ENCODE assay signal across 9 cellular contexts in genomic region chr2:96049049-96049916, GRCh38. TPM values are rescaled to one million over a fixed set of nuclear protein-coding genes. Genes with fewer than 3 reads are reported as not detected.
DNase-seq lines count a peak whose midpoint lies in the region; ATAC-seq, FAIRE-seq and TF ChIP-seq lines count a peak whose summit lies in the region.
"Not testable (repeated sequence)": the region's sequence is repeated elsewhere in the genome, so short reads cannot be mapped to it uniquely, and the experiment has no call there.
"Had no signal": no experiment of that assay in that cellular context is flagged by ENCODE, and none has a peak within 500 bp of the region (broad histone marks: within the 10 kb centered on the region; RNA-seq: fewer than 3 reads in every experiment).

No MANE protein-coding gene starts in this region.

- not testable (repeated sequence) for H3K4me2 ChIP-seq in PC-3 (ENCODE audit: low read length); H1 (ENCODE audit: insufficient read depth in 1 of 2, low read depth in 2 of 2, low read length in 2 of 2)

- POLR2A ChIA-PET in PC-3 (lab: Charles Lee; ENCODE audit: unreplicated experiment); H1 (lab: Charles Lee; ENCODE audit: partially characterized antibody): not testable (repeated sequence)

- not testable (repeated sequence) for H3K9me2 ChIP-seq in PC-3 (replicated peaks; ENCODE audit: low read length)

- WGBS in H1 (ENCODE audit: extremely low coverage in 1 of 2, insufficient coverage in 1 of 2, insufficient read length in 1 of 2, insufficient replicate concordance in 2 of 2, low coverage in 1 of 2, low lambda C conversion rate in 2 of 2, missing lambda C conversion rate in 1 of 2), 2 experiments, result 58% methylated on average over 8 of the region's 18 CpGs; no CpG with 5 or more reads in 1 of the 2 experiments
- WGBS in upper lobe of left lung, 2 donors, result 51% methylated on average over 3 of the region's 18 CpGs; no CpG with 5 or more reads in 1 of the 2 donors

- BruUV-seq in PC-3 (replicated peaks; lab: Mats Ljungman, UMichigan), result not testable (repeated sequence)

- H3K27ac Mint-ChIP-seq in activated T-helper 17 cell treated with anti-CD3 and anti-CD28 coated beads, Interleukin-2, amount 50 U/mL, for 72 hours, result not testable (repeated sequence)

- H3F3A ChIP-seq in PC-3 (ENCODE audit: low read length, unreplicated experiment), result not testable (repeated sequence)

- not testable (repeated sequence) for H2BK5ac ChIP-seq in H1 (ENCODE audit: low read depth, low read length)

- CTCF ChIA-PET in PC-3 (lab: Charles Lee); H1 (lab: Charles Lee; ENCODE audit: partially characterized antibody): not testable (repeated sequence)

- H3K27me3 Mint-ChIP-seq in activated T-helper 17 cell treated with anti-CD3 and anti-CD28 coated beads, Interleukin-2, amount 50 U/mL, for 72 hours, result not testable (repeated sequence)

- not testable (repeated sequence) for H4K20me1 ChIP-seq in PC-3 (ENCODE audit: low read length); H1 (replicated peaks in 1 of 2; ENCODE audit: control insufficient read depth in 1 of 2, insufficient read depth in 2 of 2, low read length in 2 of 2)

- H2BK120ac ChIP-seq in H1 (replicated peaks; ENCODE audit: low read depth, low read length), result not testable (repeated sequence)

- H3K56ac ChIP-seq in H1 (replicated peaks; ENCODE audit: insufficient read length, low read depth, low read length), result not testable (repeated sequence)

- not testable (repeated sequence) for H3K9me3 ChIP-seq in PC-3 (ENCODE audit: low read length); H1 (ENCODE audit: insufficient read depth in 2 of 2, low read depth in 1 of 2, low read length in 1 of 2); lower lobe of right lung; gastrocnemius medialis; upper lobe of left lung

- not testable (repeated sequence) for H3K4me3 ChIP-seq in PC-3 (ENCODE audit: low read length); H1 (ENCODE audit: extremely low read depth in 1 of 4, insufficient read depth in 2 of 4, low read depth in 3 of 4, low read length in 4 of 4); lower lobe of right lung; gastrocnemius medialis; upper lobe of left lung

- not testable (repeated sequence) for H3K36me3 ChIP-seq in PC-3 (ENCODE audit: low read depth, low read length); H1 (ENCODE audit: control insufficient read depth in 2 of 4, insufficient read depth in 4 of 4, low read length in 3 of 4); lower lobe of right lung; gastrocnemius medialis; upper lobe of left lung

- H3K79me1 ChIP-seq in H1 (ENCODE audit: low read depth, low read length), result not testable (repeated sequence)

- not testable (repeated sequence) for H3K9me3 Mint-ChIP-seq in activated T-helper 17 cell treated with anti-CD3 and anti-CD28 coated beads, Interleukin-2, amount 50 U/mL, for 72 hours

- not testable (repeated sequence) for H3K9ac ChIP-seq in PC-3 (ENCODE audit: low read length); H1 (replicated peaks in 1 of 4; ENCODE audit: extremely low read depth in 1 of 4, low read depth in 3 of 4, low read length in 3 of 4)

- not testable (repeated sequence) for H2AK5ac ChIP-seq in H1 (ENCODE audit: low read depth, low read length)

- not testable (repeated sequence) for H4K8ac ChIP-seq in H1 (ENCODE audit: extremely low read depth, insufficient read depth, low read length)

- intact Hi-C loops in PC-3 (cut with micrococcal nuclease); left cardiac atrium (cut with DNase I); lower lobe of right lung (cut with DNase I); gastrocnemius medialis (cut with DNase I; ENCODE audit: low total_unique reads): not testable (repeated sequence)

- not testable (repeated sequence) for H3K36me3 Mint-ChIP-seq in activated T-helper 17 cell treated with anti-CD3 and anti-CD28 coated beads, Interleukin-2, amount 50 U/mL, for 72 hours (ENCODE audit: low read depth)

- ATAC-seq in GM18511 (IDR thresholded peaks at IDR 0.05; ENCODE audit: unreplicated experiment) (peak; percentile 66), PC-3 (peak; percentile 64), left cardiac atrium (peak; percentile 53 to 59), lower lobe of right lung (peak; percentile 7 to 9), gastrocnemius medialis (peak; percentile 55 to 63), upper lobe of left lung (ENCODE audit: low FRiP score in 2 of 2) (peak; percentile 21 to 50)
- ATAC-seq in activated T-helper 17 cell treated with anti-CD3 and anti-CD28 coated beads, Interleukin-2, amount 50 U/mL, for 72 hours (replicated peaks), result peak; percentile 7

- not testable (repeated sequence) for H3K18ac ChIP-seq in H1 (ENCODE audit: extremely low read depth, low read length)

- not testable (repeated sequence) for H3K23ac ChIP-seq in H1 (ENCODE audit: insufficient read length)

- H3K4me3 Mint-ChIP-seq in activated T-helper 17 cell treated with anti-CD3 and anti-CD28 coated beads, Interleukin-2, amount 50 U/mL, for 72 hours, result not testable (repeated sequence)

- not testable (repeated sequence) for TF ChIP-seq RAD21 in H1 (IDR thresholded peaks at IDR 0.05 in 1 of 2, conservative IDR thresholded peaks at IDR 0.05 in 1 of 2; ENCODE audit: low read depth in 2 of 2, low read length in 2 of 2)

- not testable (repeated sequence) for H3K4ac ChIP-seq in H1 (replicated peaks; ENCODE audit: insufficient read length, low read depth, low read length)

- not testable (repeated sequence) for H3K27me3 ChIP-seq in PC-3 (ENCODE audit: low read length); H1 (replicated peaks in 1 of 4; ENCODE audit: control insufficient read depth in 3 of 4, extremely low read depth in 1 of 4, insufficient read depth in 3 of 4, low read length in 3 of 4); lower lobe of right lung (ENCODE audit: low read depth); gastrocnemius medialis; upper lobe of left lung

- H2BK12ac ChIP-seq in H1 (ENCODE audit: low read depth, low read length), result not testable (repeated sequence)

- FAIRE-seq in H1 (lab: Jason Lieb, UNC), result not testable (repeated sequence)

- H2BK20ac ChIP-seq in H1 (ENCODE audit: low read length), result not testable (repeated sequence)

- H4K91ac ChIP-seq in H1 (replicated peaks; ENCODE audit: insufficient read length, low read length), result not testable (repeated sequence)

- H2BK15ac ChIP-seq in H1 (ENCODE audit: low read length), result not testable (repeated sequence)

- not testable (repeated sequence) for TF ChIP-seq CTCF in PC-3 (conservative IDR thresholded peaks at IDR 0.05; ENCODE audit: low read depth, low read length); H1 (IDR thresholded peaks at IDR 0.05; ENCODE audit: control extremely low read depth in 1 of 3, insufficient read depth in 1 of 3, low read depth in 1 of 3, low read length in 3 of 3); lower lobe of right lung (IDR thresholded peaks at IDR 0.05); gastrocnemius medialis (IDR thresholded peaks at IDR 0.05 in 4 of 5, conservative IDR thresholded peaks at IDR 0.05 in 1 of 5); upper lobe of left lung (IDR thresholded peaks at IDR 0.05)

- TF ChIP-seq EP300 in H1 (IDR thresholded peaks at IDR 0.05; ENCODE audit: borderline replicate concordance in 1 of 2, low read depth in 2 of 2, low read length in 2 of 2); upper lobe of left lung (IDR thresholded peaks at IDR 0.05): not testable (repeated sequence)

- H3K27ac ChIP-seq in PC-3 (ENCODE audit: low read length); H1 (ENCODE audit: low read depth, low read length); lower lobe of right lung; gastrocnemius medialis; upper lobe of left lung: not testable (repeated sequence)

- not testable (repeated sequence) for TF ChIP-seq POLR2A in H1 (IDR thresholded peaks at IDR 0.05; ENCODE audit: control extremely low read depth in 1 of 2, low read depth in 2 of 2, low read length in 2 of 2); gastrocnemius medialis (IDR thresholded peaks at IDR 0.05); upper lobe of left lung (IDR thresholded peaks at IDR 0.05)

- H4K5ac ChIP-seq in H1 (ENCODE audit: insufficient read length, low read depth, low read length), result not testable (repeated sequence)

- H3K14ac ChIP-seq in H1 (ENCODE audit: insufficient read length), result not testable (repeated sequence)

- not testable (repeated sequence) for H2AFZ ChIP-seq in PC-3 (ENCODE audit: low read length); H1 (ENCODE audit: low read length)

- in situ Hi-C loops in gastrocnemius medialis (cut with MboI; ENCODE audit: low sequenced_read_pairs in 4 of 4), result not testable (repeated sequence)

- not testable (repeated sequence) for H3K4me1 ChIP-seq in PC-3 (ENCODE audit: insufficient read depth, low read length); H1 (replicated peaks in 1 of 4; ENCODE audit: control insufficient read depth in 3 of 4, insufficient read depth in 4 of 4, low read length in 3 of 4); lower lobe of right lung; gastrocnemius medialis; upper lobe of left lung

- not testable (repeated sequence) for H3K4me1 Mint-ChIP-seq in activated T-helper 17 cell treated with anti-CD3 and anti-CD28 coated beads, Interleukin-2, amount 50 U/mL, for 72 hours

- not testable (repeated sequence) for H3K79me2 ChIP-seq in PC-3 (ENCODE audit: low read length); H1 (ENCODE audit: control insufficient read depth in 1 of 2, insufficient read depth in 2 of 2, low read length in 2 of 2)

- H3K23me2 ChIP-seq in H1 (ENCODE audit: low read depth, low read length), result not testable (repeated sequence)

- not testable (repeated sequence) for DNase-seq in PC-3, left cardiac atrium, lower lobe of right lung, gastrocnemius medialis
- DNase-seq in H1 (ENCODE audit: low read depth in 1 of 2, low spot score in 2 of 2) (peak in 1 of 2 experiments; percentile 46), upper lobe of left lung (peak in 1 of 2 donors; percentile 8)

RNA-seq across cellular contexts. Expression of gene GPAT2, which starts 14.6 kb away (rescaled TPM):
- not detected in 2 replicates for total RNA-seq in PC-3 (2014; rRNA removed)
- total RNA-seq in activated T-helper 17 cell treated with anti-CD3 and anti-CD28 coated beads, Interleukin-2, amount 50 U/mL, for 72 hours, result 10 to 100 TPM in 1 of 2 donors, 1 to 10 TPM in 1; 2.7 to 28.2 TPM
- 0.63 and 1.0 TPM in 2 replicates for total RNA-seq in H1 (2021; fragmentation: NEBNext Ultra II Directional; extraction: Animal tissue kit (Norgen Biotek cat#: 25700))
- 0.26 and 0.69 TPM in 2 replicates for polyA plus RNA-seq in H1 (2011; rRNA removed)
- 0.44 TPM for polyA plus RNA-seq in H1 (2011; cell fraction: cytosol; rRNA removed)
- 2.2 TPM for polyA plus RNA-seq in H1 (2011; cell fraction: nucleus; rRNA removed)
- 0.28 to 0.81 TPM (median 0.46 TPM) in 4 replicates for polyA plus RNA-seq in H1 (2012, experiment 1 of 2)
- 0.46 TPM for polyA plus RNA-seq in H1 (2012, experiment 2 of 2)
- polyA plus RNA-seq in H1 (2013, experiment 1 of 2), result 0.51 TPM
- polyA plus RNA-seq in H1 (2013, experiment 2 of 2), result 0.42 TPM
- 0.10 and 0.66 TPM in 2 replicates for polyA minus RNA-seq in H1 (2011; rRNA and poly(A)+ RNA removed)
- 1.3 TPM for polyA minus RNA-seq in H1 (2011; cell fraction: cytosol; rRNA and poly(A)+ RNA removed)
- 0.80 TPM for polyA minus RNA-seq in H1 (2011; cell fraction: nucleus; rRNA and poly(A)+ RNA removed)
- 1 to 10 TPM; 6.8 to 8.3 TPM for total RNA-seq in left cardiac atrium
- 4.3 TPM for total RNA-seq in lower lobe of right lung
- total RNA-seq in gastrocnemius medialis, result 1 to 10 TPM; 1.1 to 8.2 (median 4.9) TPM
- 1 to 10 TPM in 4 of 6 donors, under 1 TPM in 1, not detected in 1; 0.10 to 8.9 (median 3.5) TPM for total RNA-seq in upper lobe of left lung
- total RNA-seq: NCI-H460 had no signal

RNA-seq across cellular contexts. Expression of gene ANKRD36C, which starts 57.7 kb away (rescaled TPM):
- total RNA-seq in PC-3 (2014; rRNA removed) (8.5 and 17.6 TPM in 2 replicates), left cardiac atrium (10 to 100 TPM in 1 of 2 donors, 1 to 10 TPM in 1; 9.7 to 11.1 TPM), lower lobe of right lung (22.2 TPM), gastrocnemius medialis (1 to 10 TPM; 1.2 to 7.3 (median 1.6) TPM), upper lobe of left lung (10 to 100 TPM; 13.1 to 62.9 (median 30.7) TPM)
- 10 to 100 TPM; 67.1 to 74.0 TPM for total RNA-seq in activated T-helper 17 cell treated with anti-CD3 and anti-CD28 coated beads, Interleukin-2, amount 50 U/mL, for 72 hours
- 6.4 and 7.3 TPM in 2 replicates for total RNA-seq in H1 (2021; fragmentation: NEBNext Ultra II Directional; extraction: Animal tissue kit (Norgen Biotek cat#: 25700))
- 0.89 and 1.1 TPM in 2 replicates for polyA plus RNA-seq in H1 (2011; rRNA removed)
- 0.94 TPM for polyA plus RNA-seq in H1 (2011; cell fraction: cytosol; rRNA removed)
- 5.2 TPM for polyA plus RNA-seq in H1 (2011; cell fraction: nucleus; rRNA removed)
- 0.93 to 2.0 TPM (median 1.7 TPM) in 4 replicates for polyA plus RNA-seq in H1 (2012, experiment 1 of 2)
- polyA plus RNA-seq in H1 (2012, experiment 2 of 2), result 0.34 TPM
- 2.4 TPM for polyA plus RNA-seq in H1 (2013, experiment 1 of 2)
- 1.9 TPM for polyA plus RNA-seq in H1 (2013, experiment 2 of 2)
- polyA minus RNA-seq in H1 (2011; rRNA and poly(A)+ RNA removed), result 26.6 and 34.0 TPM in 2 replicates
- polyA minus RNA-seq in H1 (2011; cell fraction: cytosol; rRNA and poly(A)+ RNA removed), result 2.7 TPM
- polyA minus RNA-seq in H1 (2011; cell fraction: nucleus; rRNA and poly(A)+ RNA removed), result 87.8 TPM

Comparison
In these comparisons a context has a peak if more than half of its experiments do, and no peak if none do; other contexts are left out.
1. ATAC-seq: peak in every context shown above with its lines; median percentile 66 in GM18511; 64 in PC-3; 59 in gastrocnemius medialis; 56 in left cardiac atrium; 36 in upper lobe of left lung; 8 in lower lobe of right lung; 7 in activated T-helper 17 cell treated with anti-CD3 and anti-CD28 coated beads, Interleukin-2, amount 50 U/mL, for 72 hours.